10 cellular contexts compared by ENCODE assay signal in genomic region chr7:143284591-143285453, GRCh38. TPM values are rescaled to one million over a fixed set of nuclear protein-coding genes. Genes with fewer than 3 reads are reported as not detected.
A peak's percentile ranks its signal among the peaks of the same experiment; 100 is the strongest.
DNase-seq lines count a peak whose midpoint lies in the region; ATAC-seq and TF ChIP-seq lines count a peak whose summit lies in the region.
"Had no signal": no experiment of that assay in that cellular context is flagged by ENCODE, and none has a peak within 500 bp of the region (broad histone marks: within the 10 kb centered on the region; RNA-seq: fewer than 3 reads in every experiment).

TMEM139 (plus strand) TSS chr7:143284958; CDS start chr7:143285958, 1,000 bp downstream.

- H3K27ac ChIP-seq in stomach smooth muscle (ENCODE audit: low read length): no peak within 1 kb of the TSS

- no peaks in the 10 kb centered on the region for H3K27me3 ChIP-seq in kidney epithelial cell (ENCODE audit: control insufficient read depth, insufficient read depth, low read length)
- no peaks in the 10 kb centered on the region for H3K27me3 ChIP-seq in stomach smooth muscle (ENCODE audit: control insufficient read depth in 1 of 2, insufficient read depth in 2 of 2, low read length in 2 of 2)
- H3K27me3 ChIP-seq: spleen had no signal

- no peak within 1 kb of the TSS for H3K4me3 Mint-ChIP-seq in T-helper 2 cell treated with Interferon-gamma antibody and Interleukin-4, amounts not matched to agents 5 μg/mL and 100 μg/mL, for 36 hours
- no peak within 1 kb of the TSS for H3K4me3 Mint-ChIP-seq in activated T-helper 2 cell treated with anti-CD3 and anti-CD28 coated beads, Interferon-gamma antibody, Interleukin-2, Interleukin-4, amounts not matched to agents 10 μg/mL and 5 μg/mL and 100 μg/mL, durations not matched to agents 14 hours and 24 hours and 36 hours (ENCODE audit: low read depth)

- DNase-seq in T-helper 2 cell treated with Interferon-gamma antibody and Interleukin-4, amounts not matched to agents 5 μg/mL and 100 μg/mL, for 36 hours (ENCODE audit: low spot score): no peak
- DNase-seq in T-helper 2 cell (no peak), kidney epithelial cell (ENCODE audit: low read depth) (no peak), OCI-M2 (lab: John Stamatoyannopoulos, UW; ENCODE audit: unreplicated experiment) (no peak)
- no peak for DNase-seq in activated T-helper 2 cell treated with anti-CD3 and anti-CD28 coated beads, Interferon-gamma antibody, Interleukin-2, Interleukin-4, amounts not matched to agents 10 μg/mL and 5 μg/mL and 100 μg/mL, durations not matched to agents 14 hours and 24 hours and 36 hours (ENCODE audit: low spot score)
- DNase-seq: effector CD8-positive, alpha-beta T cell; spleen had no signal

- peak within 1 kb of the TSS; percentile 43 for H3K4me3 ChIP-seq in kidney epithelial cell (ENCODE audit: low read depth, low read length)
- H3K4me3 ChIP-seq in stomach smooth muscle (ENCODE audit: low read length in 2 of 2): peak within 1 kb of the TSS; percentile 23 to 35
- H3K4me3 ChIP-seq: spleen had no signal

- no peak for TF ChIP-seq CTCF in kidney epithelial cell (IDR thresholded peaks at IDR 0.05; ENCODE audit: insufficient read depth, low read length, poor library complexity, severe bottlenecking)

- peak within 1 kb of the TSS; percentile 19 for H3K27ac Mint-ChIP-seq in T-helper 2 cell treated with Interferon-gamma antibody and Interleukin-4, amounts not matched to agents 5 μg/mL and 100 μg/mL, for 36 hours
- peak within 1 kb of the TSS; percentile 0 for H3K27ac Mint-ChIP-seq in activated T-helper 2 cell treated with anti-CD3 and anti-CD28 coated beads, Interferon-gamma antibody, Interleukin-2, Interleukin-4, amounts not matched to agents 10 μg/mL and 5 μg/mL and 100 μg/mL, durations not matched to agents 14 hours and 24 hours and 36 hours

- H3K4me1 ChIP-seq in stomach smooth muscle (ENCODE audit: control insufficient read depth, insufficient read depth, low read length): peaks cover 19% of the 10 kb centered on the region

- H3K4me1 Mint-ChIP-seq in T-helper 2 cell treated with Interferon-gamma antibody and Interleukin-4, amounts not matched to agents 5 μg/mL and 100 μg/mL, for 36 hours (ENCODE audit: low read depth): peaks cover 42% of the 10 kb centered on the region
- peaks cover 49% of the 10 kb centered on the region for H3K4me1 Mint-ChIP-seq in activated T-helper 2 cell treated with anti-CD3 and anti-CD28 coated beads, Interferon-gamma antibody, Interleukin-2, Interleukin-4, amounts not matched to agents 10 μg/mL and 5 μg/mL and 100 μg/mL, durations not matched to agents 14 hours and 24 hours and 36 hours (ENCODE audit: low read depth)

- no peaks in the 10 kb centered on the region for H3K9me3 ChIP-seq in stomach smooth muscle (ENCODE audit: control insufficient read depth in 2 of 2, low read length in 2 of 2)
- H3K9me3 ChIP-seq: spleen had no signal

- no peaks in the 10 kb centered on the region for H3K27me3 Mint-ChIP-seq in T-helper 2 cell treated with Interferon-gamma antibody and Interleukin-4, amounts not matched to agents 5 μg/mL and 100 μg/mL, for 36 hours (ENCODE audit: low read depth)
- no peaks in the 10 kb centered on the region for H3K27me3 Mint-ChIP-seq in activated T-helper 2 cell treated with anti-CD3 and anti-CD28 coated beads, Interferon-gamma antibody, Interleukin-2, Interleukin-4, amounts not matched to agents 10 μg/mL and 5 μg/mL and 100 μg/mL, durations not matched to agents 14 hours and 24 hours and 36 hours (ENCODE audit: low read depth)

- no peaks in the 10 kb centered on the region for H3K36me3 ChIP-seq in kidney epithelial cell (ENCODE audit: control insufficient read depth, insufficient read depth, low read length)
- no peaks in the 10 kb centered on the region for H3K36me3 ChIP-seq in stomach smooth muscle (ENCODE audit: control insufficient read depth in 2 of 2, insufficient read depth in 2 of 2, low read length in 2 of 2)
- H3K36me3 ChIP-seq: spleen had no signal

- ATAC-seq in HG03196 (IDR thresholded peaks at IDR 0.05; ENCODE audit: unreplicated experiment) (no peak), GM21423 (IDR thresholded peaks at IDR 0.05; ENCODE audit: unreplicated experiment) (no peak)

- intact Hi-C loops in activated T-helper 2 cell treated with anti-CD3 and anti-CD28 coated beads, Interferon-gamma antibody, Interleukin-2, Interleukin-4, amounts not matched to agents 10 μg/mL and 5 μg/mL and 100 μg/mL, durations not matched to agents 14 hours and 24 hours and 36 hours (cut with micrococcal nuclease): loop anchor here (5.0 to 10.0 kb wide), 3 partner anchors 77 to 570 kb away; partner anchors contain the start of gene FAM131B

- H3K9me3 Mint-ChIP-seq in T-helper 2 cell treated with Interferon-gamma antibody and Interleukin-4, amounts not matched to agents 5 μg/mL and 100 μg/mL, for 36 hours: peaks cover 7% of the 10 kb centered on the region
- H3K9me3 Mint-ChIP-seq in activated T-helper 2 cell treated with anti-CD3 and anti-CD28 coated beads, Interferon-gamma antibody, Interleukin-2, Interleukin-4, amounts not matched to agents 10 μg/mL and 5 μg/mL and 100 μg/mL, durations not matched to agents 14 hours and 24 hours and 36 hours: peaks cover 12% of the 10 kb centered on the region

- H3K36me3 Mint-ChIP-seq in T-helper 2 cell treated with Interferon-gamma antibody and Interleukin-4, amounts not matched to agents 5 μg/mL and 100 μg/mL, for 36 hours (ENCODE audit: low read depth): peaks cover 20% of the 10 kb centered on the region
- peaks cover 20% of the 10 kb centered on the region for H3K36me3 Mint-ChIP-seq in activated T-helper 2 cell treated with anti-CD3 and anti-CD28 coated beads, Interferon-gamma antibody, Interleukin-2, Interleukin-4, amounts not matched to agents 10 μg/mL and 5 μg/mL and 100 μg/mL, durations not matched to agents 14 hours and 24 hours and 36 hours (ENCODE audit: low read depth)

- H3K9ac ChIP-seq in stomach smooth muscle (ENCODE audit: low read length in 2 of 2): peak within 1 kb of the TSS in 1 of 2 donors; percentile 36

RNA-seq across cellular contexts. Expression of gene TMEM139, which starts in this region (rescaled TPM):
- total RNA-seq in activated T-helper 2 cell treated with anti-CD3 and anti-CD28 coated beads, Interferon-gamma antibody, Interleukin-2, Interleukin-4, amounts not matched to agents 10 μg/mL and 5 μg/mL and 100 μg/mL, durations not matched to agents 14 hours and 24 hours and 36 hours: 0.75 and 1.1 TPM in 2 replicates
- total RNA-seq in kidney epithelial cell: 11.9 and 20.5 TPM in 2 replicates
